In the genomic region with DNA sequence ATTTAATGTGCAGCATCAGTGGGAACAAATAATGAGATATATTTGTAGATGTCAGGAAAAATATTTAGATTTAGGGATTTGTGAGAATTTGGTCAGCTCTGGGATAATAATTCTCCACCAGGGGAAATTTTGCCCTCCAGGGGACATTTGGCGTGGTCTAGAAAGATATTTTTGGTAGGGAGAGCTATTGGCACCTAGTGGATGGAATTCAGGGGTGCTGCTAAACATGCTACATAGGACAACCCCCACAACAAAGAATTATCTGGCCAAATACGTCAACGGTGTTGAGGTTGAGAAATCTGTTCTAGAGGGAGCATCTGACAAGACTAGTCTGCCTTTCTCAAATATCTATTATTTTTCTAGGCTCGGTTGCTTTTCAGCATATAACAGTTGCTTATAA, we compare ENCODE assay signal across 10 cellular contexts. TPM values are rescaled to one million over a fixed set of nuclear protein-coding genes. Genes with fewer than 3 reads are reported as not detected.
A peak's percentile ranks its signal among the peaks of the same experiment; 100 is the strongest.
DNase-seq lines count a peak whose midpoint lies in the region; ATAC-seq, FAIRE-seq and TF ChIP-seq lines count a peak whose summit lies in the region.
"Had no signal": no experiment of that assay in that cellular context is flagged by ENCODE, and none has a peak within 500 bp of the region (broad histone marks: within the 10 kb centered on the region; RNA-seq: fewer than 3 reads in every experiment).

No MANE protein-coding gene starts in this region.

- H3K4me1 ChIP-seq in ascending aorta (peaks cover 8 to 26% of the 10 kb centered on the region in 2 donors), liver (ENCODE audit: control insufficient read depth in 4 of 4, insufficient read depth in 4 of 4, low read length in 3 of 4) (peaks cover 2 to 35% (median 24%) of the 10 kb centered on the region in 4 donors)

- no peaks in the 10 kb centered on the region for H3K27me3 ChIP-seq in ascending aorta
- H3K27me3 ChIP-seq in liver (ENCODE audit: control insufficient read depth in 4 of 4, insufficient read depth in 4 of 4, low read length in 3 of 4) = no peaks in the 10 kb centered on the region

- H3K9me3 ChIP-seq in ascending aorta = no peaks in the 10 kb centered on the region
- H3K9me3 ChIP-seq in liver (ENCODE audit: control insufficient read depth in 4 of 4, low read length in 3 of 4) = no peaks in the 10 kb centered on the region

- no peak overlapping the region for H3K9ac ChIP-seq in liver (ENCODE audit: low read depth in 1 of 2, low read length in 2 of 2)

- 47% methylated on average over 4 of the region's 4 CpGs for WGBS in liver

- ATAC-seq in GM21825 (IDR thresholded peaks at IDR 0.05; ENCODE audit: unreplicated experiment) (no peak), HG02623 (IDR thresholded peaks at IDR 0.05; ENCODE audit: unreplicated experiment) (no peak)

- H3K36me3 ChIP-seq in ascending aorta (no peaks in the 10 kb centered on the region), liver (ENCODE audit: control insufficient read depth in 4 of 4, insufficient read depth in 3 of 4, low read depth in 1 of 4, low read length in 3 of 4) (peaks cover 0 to 1% (median 0%) of the 10 kb centered on the region in 4 donors)

- no peak overlapping the region for H3K4me3 ChIP-seq in ascending aorta
- H3K4me3 ChIP-seq in liver (ENCODE audit: low read depth in 1 of 3, low read length in 3 of 3) = no peak overlapping the region
- H3K4me3 ChIP-seq: lung had no signal

- DNase-seq in AG08396 (ENCODE audit: low spot score) (peak; percentile 50), H54 (ENCODE audit: insufficient read length, low spot score) (no peak), ascending aorta (ENCODE audit: low spot score in 2 of 2) (no peak), foreskin melanocyte (no peak), NCI-H146 (lab: John Stamatoyannopoulos, UW) (no peak)
- DNase-seq: activated naive CD4-positive, alpha-beta T cell treated with anti-CD3 and anti-CD28 coated beads, Interleukin-2, amount 10 ng/mL, durations not matched to agents 7 days and 5 days had no signal

- H3K27ac ChIP-seq in ascending aorta (no peak overlapping the region), liver (ENCODE audit: low read depth in 1 of 2, low read length in 2 of 2) (peak overlapping the region in 1 of 2 donors; percentile 11)

- TF ChIP-seq POLR2A in H54 (IDR thresholded peaks at IDR 0.05; ENCODE audit: low read depth, low read length) = no peak

- peak in 2 of 3 experiments; percentile 24 to 32 for TF ChIP-seq CTCF in ascending aorta (IDR thresholded peaks at IDR 0.05)
- peak; percentile 50 for TF ChIP-seq CTCF in liver (IDR thresholded peaks at IDR 0.05; ENCODE audit: low read depth, low read length, missing input control)

- intact Hi-C loops in ascending aorta (cut with DNase I) = loop anchor here (5.0 to 10.0 kb wide), 4 partner anchors 39 to 1082 kb away; partner anchors contain the start of gene COMTD1

- TF ChIP-seq RAD21 in liver (IDR thresholded peaks at IDR 0.05) = peak in 1 of 2 donors; percentile 53

- peak; percentile 20 for FAIRE-seq in H54 (lab: Jason Lieb, UNC)

TF ChIP-seq in liver, 16 proteins besides CTCF, POLR2A, EP300 and RAD21:
- TF ChIP-seq, protein P1, sequence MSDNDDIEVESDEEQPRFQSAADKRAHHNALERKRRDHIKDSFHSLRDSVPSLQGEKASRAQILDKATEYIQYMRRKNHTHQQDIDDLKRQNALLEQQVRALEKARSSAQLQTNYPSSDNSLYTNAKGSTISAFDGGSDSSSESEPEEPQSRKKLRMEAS (IDR thresholded peaks at IDR 0.05) = peak; percentile 20
- TF ChIP-seq HNF4A (conservative IDR thresholded peaks at IDR 0.05) = no peak

RNA-seq across cellular contexts. Expression of gene ADK, which starts 2.1 kb away (rescaled TPM):
- 2.4 TPM for total RNA-seq in ascending aorta
- total RNA-seq in liver = 10 to 100 TPM; 18.0 to 88.0 TPM
- polyA plus RNA-seq in liver = 100 to 1,000 TPM in 1 of 2 donors, 10 to 100 TPM in 1; 43.0 to 110 TPM

RNA-seq across cellular contexts. Expression of gene AP3M1, which starts 2.5 kb away (rescaled TPM):
- total RNA-seq in ascending aorta (11.9 TPM), liver (10 to 100 TPM; 20.2 to 24.8 TPM)
- polyA plus RNA-seq in liver = 10 to 100 TPM in 1 of 2 donors, 1 to 10 TPM in 1; 7.5 to 12.9 TPM
